1 cellular context compared by ENCODE assay signal in the genomic region with DNA sequence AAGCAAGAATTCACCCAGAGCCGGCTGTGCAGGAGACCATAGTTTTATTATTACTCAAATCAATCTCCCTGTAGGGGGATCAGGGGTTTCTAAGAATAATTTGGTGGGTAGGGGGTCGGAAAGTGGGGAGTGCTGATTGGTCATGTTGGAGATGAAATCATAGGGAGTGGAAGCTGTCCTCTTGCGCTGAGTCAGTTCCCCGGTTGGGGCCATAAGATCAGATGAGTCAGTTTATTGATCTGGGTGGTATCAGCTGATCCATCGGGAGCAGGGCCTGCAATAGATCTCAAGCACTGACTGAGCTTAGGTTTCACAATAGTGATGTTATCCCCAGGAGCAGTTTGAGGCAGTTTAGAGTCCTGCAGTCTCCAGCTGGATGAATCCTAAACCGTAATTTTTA.
TF ChIP-seq lines count a peak whose summit lies in the region.

No MANE protein-coding gene starts in this region.

TF ChIP-seq in H1, 55 proteins besides CTCF, POLR2A, EP300 and RAD21:
- TF ChIP-seq CEBPB (IDR thresholded peaks at IDR 0.05; ENCODE audit: low read depth, low read length) (peak; percentile 77), KDM5A (IDR thresholded peaks at IDR 0.05; ENCODE audit: low read length) (no peak), JUN (IDR thresholded peaks at IDR 0.05; ENCODE audit: low read depth, low read length) (no peak; the same call in 1 of the 2 replicates), JUND (IDR thresholded peaks at IDR 0.05; ENCODE audit: low read length) (peak; percentile 69; the same call in 1 of the 2 replicates), HDAC2 (IDR thresholded peaks at IDR 0.05; ENCODE audit: borderline replicate concordance in 1 of 2, low read depth in 2 of 2, low read length in 2 of 2) (peak in 1 of 2 experiments; percentile 37; a peak in 2 of 4 replicates), MAFK (IDR thresholded peaks at IDR 0.05; ENCODE audit: low read depth, low read length) (peak; percentile 76), SIN3A (conservative IDR thresholded peaks at IDR 0.05 in 1 of 2, IDR thresholded peaks at IDR 0.05 in 1 of 2; ENCODE audit: low read depth in 1 of 2, low read length in 2 of 2) (no peak), TAF1 (IDR thresholded peaks at IDR 0.05; ENCODE audit: low read depth, low read length) (0 out of 2 replicates have a peak, but pooled peaks have one; percentile 38), POLR2AphosphoS5 (IDR thresholded peaks at IDR 0.05; ENCODE audit: low read depth, low read length) (peak; percentile 47), BACH1 (IDR thresholded peaks at IDR 0.05; ENCODE audit: low read length) (peak; percentile 94), NANOG (IDR thresholded peaks at IDR 0.05; ENCODE audit: insufficient read depth, low read depth, low read length, poor library complexity, severe bottlenecking) (peak; percentile 13), SAP30 (IDR thresholded peaks at IDR 0.05; ENCODE audit: insufficient read depth, insufficient replicate concordance, low read length) (no peak), ASH2L (IDR thresholded peaks at IDR 0.05; ENCODE audit: low read length) (no peak), GABPA (IDR thresholded peaks at IDR 0.05; ENCODE audit: borderline replicate concordance, insufficient read depth, low read length) (no peak), CBX5 (IDR thresholded peaks at IDR 0.05; ENCODE audit: low read depth, low read length) (no peak), TCF12 (IDR thresholded peaks at IDR 0.05; ENCODE audit: low read depth, low read length) (no peak)
- TF ChIP-seq, protein P1, sequence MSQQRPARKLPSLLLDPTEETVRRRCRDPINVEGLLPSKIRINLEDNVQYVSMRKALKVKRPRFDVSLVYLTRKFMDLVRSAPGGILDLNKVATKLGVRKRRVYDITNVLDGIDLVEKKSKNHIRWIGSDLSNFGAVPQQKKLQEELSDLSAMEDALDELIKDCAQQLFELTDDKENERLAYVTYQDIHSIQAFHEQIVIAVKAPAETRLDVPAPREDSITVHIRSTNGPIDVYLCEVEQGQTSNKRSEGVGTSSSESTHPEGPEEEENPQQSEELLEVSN (IDR thresholded peaks at IDR 0.05), result no peak
- TF ChIP-seq, protein P2, sequence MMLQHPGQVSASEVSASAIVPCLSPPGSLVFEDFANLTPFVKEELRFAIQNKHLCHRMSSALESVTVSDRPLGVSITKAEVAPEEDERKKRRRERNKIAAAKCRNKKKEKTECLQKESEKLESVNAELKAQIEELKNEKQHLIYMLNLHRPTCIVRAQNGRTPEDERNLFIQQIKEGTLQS (IDR thresholded peaks at IDR 0.05; ENCODE audit: insufficient read depth, low read depth, low read length), result no peak
